ENCODE assay signal across 40 cellular contexts in genomic region chr10:11002485-11002884, GRCh38.
"Had no signal": no experiment of that assay in that cellular context is flagged by ENCODE, and none has a peak within 500 bp of the region (broad histone marks: within the 10 kb centered on the region; RNA-seq: fewer than 3 reads in every experiment).

No MANE protein-coding gene starts in this region.

- FAIRE-seq: astrocyte, bronchial epithelial cell had no signal

- H3K4me1 ChIP-seq: adrenal gland, ascending aorta, body of pancreas, breast epithelium had no signal

- H3K4me3 ChIP-seq: adrenal gland, ascending aorta, body of pancreas, breast epithelium, cardiac muscle cell had no signal

- H3K9me3 ChIP-seq: adrenal gland, ascending aorta, body of pancreas, breast epithelium had no signal

- H3K36me3 Mint-ChIP-seq: activated naive CD4-positive, alpha-beta T cell treated with anti-CD3 and anti-CD28 coated beads, Interleukin-2, amount 10 ng/mL, durations not matched to agents 7 days and 5 days; activated naive CD4-positive, alpha-beta T cell treated with anti-CD3 and anti-CD28 coated beads, Interleukin-2, amount 50 U/mL, for 24 hours; activated naive CD8-positive, alpha-beta T cell treated with anti-CD3 and anti-CD28 coated beads for 36 hours; activated naive CD8-positive, alpha-beta T cell treated with anti-CD3 and anti-CD28 coated beads, Interleukin-2, amount 10 ng/mL, durations not matched to agents 7 days and 5 days; brain had no signal

- H3K4me3 Mint-ChIP-seq: activated naive CD4-positive, alpha-beta T cell treated with anti-CD3 and anti-CD28 coated beads for 36 hours; activated naive CD4-positive, alpha-beta T cell treated with anti-CD3 and anti-CD28 coated beads, Interleukin-2, amount 10 ng/mL, durations not matched to agents 7 days and 5 days; activated naive CD4-positive, alpha-beta T cell treated with anti-CD3 and anti-CD28 coated beads, Interleukin-2, amount 50 U/mL, for 24 hours; activated naive CD8-positive, alpha-beta T cell; activated naive CD8-positive, alpha-beta T cell treated with anti-CD3 and anti-CD28 coated beads for 36 hours; activated naive CD8-positive, alpha-beta T cell treated with anti-CD3 and anti-CD28 coated beads, Interleukin-2, amount 10 ng/mL, durations not matched to agents 7 days and 5 days; activated naive CD8-positive, alpha-beta T cell treated with anti-CD3 and anti-CD28 coated beads, Interleukin-2, amount 50 U/mL, for 24 hours; activated T-cell treated with anti-CD3 and anti-CD28 coated beads, Interleukin-2, amount 50 U/mL, for 24 hours; activated T-cell treated with anti-CD3 and anti-CD28 coated beads, Interleukin-2, amount 50 U/mL, for 4 hours; activated T-cell treated with anti-CD3 and anti-CD28 coated beads, Interleukin-2, amount 50 U/mL, for 72 hours; activated T-helper 1 cell treated with anti-CD3 and anti-CD28 coated beads, Interleukin-12 subunit alpha, Interleukin-12 subunit beta, Interleukin-2, Interleukin-4 antibody, amounts not matched to agents 30 ng/mL and 10 ng/mL and 1 ng/mL, durations not matched to agents 14 hours and 24 hours and 36 hours; activated T-helper 17 cell treated with anti-CD3 and anti-CD28 coated beads, Interleukin-2, amount 50 U/mL, for 72 hours; brain; central memory CD8-positive, alpha-beta T cell had no signal

- H3K27me3 Mint-ChIP-seq: activated naive CD8-positive, alpha-beta T cell; brain had no signal

- DNase-seq: activated effector memory CD4-positive, alpha-beta T cell treated with anti-CD3 and anti-CD28 coated beads, Interleukin-2, amount 50 U/mL, for 16 hours; activated effector memory CD4-positive, alpha-beta T cell treated with Interleukin-2 at 50 U/mL for 16 hours; activated gamma-delta T cell; activated gamma-delta T cell treated with Interleukin-2 at 50 U/mL for 16 hours; activated naive CD4-positive, alpha-beta T cell; activated naive CD4-positive, alpha-beta T cell treated with anti-CD3 and anti-CD28 coated beads for 36 hours; activated naive CD4-positive, alpha-beta T cell treated with anti-CD3 and anti-CD28 coated beads, Interleukin-2, amount 10 ng/mL, durations not matched to agents 7 days and 5 days; activated naive CD4-positive, alpha-beta T cell treated with anti-CD3 and anti-CD28 coated beads, Interleukin-2, amount 50 U/mL, for 16 hours; activated naive CD4-positive, alpha-beta T cell treated with Interleukin-2 at 50 U/mL for 16 hours; activated naive CD8-positive, alpha-beta T cell treated with anti-CD3 and anti-CD28 coated beads for 36 hours; activated naive CD8-positive, alpha-beta T cell treated with anti-CD3 and anti-CD28 coated beads, Interleukin-2, amount 10 ng/mL, durations not matched to agents 7 days and 5 days; activated naive CD8-positive, alpha-beta T cell treated with anti-CD3 and anti-CD28 coated beads, Interleukin-2, amount 50 U/mL, for 24 hours; activated T-cell treated with anti-CD3 and anti-CD28 coated beads, Interleukin-2, amount 50 U/mL, for 1 hour; activated T-cell treated with anti-CD3 and anti-CD28 coated beads, Interleukin-2, amount 50 U/mL, for 24 hours; activated T-cell treated with anti-CD3 and anti-CD28 coated beads, Interleukin-2, amount 50 U/mL, for 4 hours; activated T-cell treated with anti-CD3 and anti-CD28 coated beads, Interleukin-2, amount 50 U/mL, for 48 hours; activated T-cell treated with anti-CD3 and anti-CD28 coated beads, Interleukin-2, amount 50 U/mL, for 72 hours; adrenal gland; amniotic stem cell; amygdala; anterior cingulate cortex; aorta; body of pancreas; brain microvascular endothelial cell; caudate nucleus; central memory CD4-positive, alpha-beta T cell; cerebellar nuclear complex had no signal

- H3K27me3 ChIP-seq: adrenal gland, ascending aorta, body of pancreas, brain microvascular endothelial cell, breast epithelium, cardiac muscle cell had no signal

- H3K36me3 ChIP-seq: adrenal gland, ascending aorta, brain microvascular endothelial cell, breast epithelium, cardiac muscle cell had no signal

- H3K27ac Mint-ChIP-seq: activated naive CD4-positive, alpha-beta T cell treated with anti-CD3 and anti-CD28 coated beads for 36 hours; activated naive CD4-positive, alpha-beta T cell treated with anti-CD3 and anti-CD28 coated beads, Interleukin-2, amount 10 ng/mL, durations not matched to agents 7 days and 5 days; activated naive CD4-positive, alpha-beta T cell treated with anti-CD3 and anti-CD28 coated beads, Interleukin-2, amount 50 U/mL, for 24 hours; activated naive CD4-positive, alpha-beta T cell treated with anti-CD3 and anti-CD28 coated beads, Interleukin-2, amount 50 U/mL, for 72 hours; activated naive CD8-positive, alpha-beta T cell; activated naive CD8-positive, alpha-beta T cell treated with anti-CD3 and anti-CD28 coated beads for 36 hours; activated naive CD8-positive, alpha-beta T cell treated with anti-CD3 and anti-CD28 coated beads, Interleukin-2, amount 10 ng/mL, durations not matched to agents 7 days and 5 days; activated naive CD8-positive, alpha-beta T cell treated with anti-CD3 and anti-CD28 coated beads, Interleukin-2, amount 50 U/mL, for 24 hours; activated T-cell treated with anti-CD3 and anti-CD28 coated beads, Interleukin-2, amount 50 U/mL, for 24 hours; activated T-cell treated with anti-CD3 and anti-CD28 coated beads, Interleukin-2, amount 50 U/mL, for 72 hours; activated T-helper 1 cell treated with anti-CD3 and anti-CD28 coated beads, Interleukin-12 subunit alpha, Interleukin-12 subunit beta, Interleukin-2, Interleukin-4 antibody, amounts not matched to agents 30 ng/mL and 10 ng/mL and 1 ng/mL, durations not matched to agents 14 hours and 24 hours and 36 hours; activated T-helper 17 cell treated with anti-CD3 and anti-CD28 coated beads, Interleukin-2, amount 50 U/mL, for 72 hours; activated T-helper 2 cell treated with anti-CD3 and anti-CD28 coated beads, Interferon-gamma antibody, Interleukin-2, Interleukin-4, amounts not matched to agents 10 μg/mL and 5 μg/mL and 100 μg/mL, durations not matched to agents 14 hours and 24 hours and 36 hours; brain had no signal

- ATAC-seq: activated naive CD4-positive, alpha-beta T cell treated with anti-CD3 and anti-CD28 coated beads, Interleukin-2, amount 50 U/mL, for 72 hours; activated naive CD8-positive, alpha-beta T cell treated with anti-CD3 and anti-CD28 coated beads, Interleukin-2, amount 50 U/mL, for 24 hours; activated T-cell treated with anti-CD3 and anti-CD28 coated beads, Interleukin-2, amount 50 U/mL, for 4 hours; activated T-cell treated with anti-CD3 and anti-CD28 coated beads, Interleukin-2, amount 50 U/mL, for 72 hours; activated T-helper 17 cell treated with anti-CD3 and anti-CD28 coated beads, Interleukin-2, amount 50 U/mL, for 72 hours; body of pancreas had no signal

- H3K4me1 Mint-ChIP-seq: activated naive CD4-positive, alpha-beta T cell treated with anti-CD3 and anti-CD28 coated beads, Interleukin-2, amount 10 ng/mL, durations not matched to agents 7 days and 5 days; activated naive CD4-positive, alpha-beta T cell treated with anti-CD3 and anti-CD28 coated beads, Interleukin-2, amount 50 U/mL, for 24 hours; activated naive CD8-positive, alpha-beta T cell treated with anti-CD3 and anti-CD28 coated beads for 36 hours; activated naive CD8-positive, alpha-beta T cell treated with anti-CD3 and anti-CD28 coated beads, Interleukin-2, amount 10 ng/mL, durations not matched to agents 7 days and 5 days; activated naive CD8-positive, alpha-beta T cell treated with anti-CD3 and anti-CD28 coated beads, Interleukin-2, amount 50 U/mL, for 24 hours; central memory CD8-positive, alpha-beta T cell had no signal

- H3K27ac ChIP-seq: adrenal gland, ascending aorta, body of pancreas, brain microvascular endothelial cell, breast epithelium, cardiac muscle cell had no signal
